Comparison of ENCODE assay signal across 18 cellular contexts in the genomic region with DNA sequence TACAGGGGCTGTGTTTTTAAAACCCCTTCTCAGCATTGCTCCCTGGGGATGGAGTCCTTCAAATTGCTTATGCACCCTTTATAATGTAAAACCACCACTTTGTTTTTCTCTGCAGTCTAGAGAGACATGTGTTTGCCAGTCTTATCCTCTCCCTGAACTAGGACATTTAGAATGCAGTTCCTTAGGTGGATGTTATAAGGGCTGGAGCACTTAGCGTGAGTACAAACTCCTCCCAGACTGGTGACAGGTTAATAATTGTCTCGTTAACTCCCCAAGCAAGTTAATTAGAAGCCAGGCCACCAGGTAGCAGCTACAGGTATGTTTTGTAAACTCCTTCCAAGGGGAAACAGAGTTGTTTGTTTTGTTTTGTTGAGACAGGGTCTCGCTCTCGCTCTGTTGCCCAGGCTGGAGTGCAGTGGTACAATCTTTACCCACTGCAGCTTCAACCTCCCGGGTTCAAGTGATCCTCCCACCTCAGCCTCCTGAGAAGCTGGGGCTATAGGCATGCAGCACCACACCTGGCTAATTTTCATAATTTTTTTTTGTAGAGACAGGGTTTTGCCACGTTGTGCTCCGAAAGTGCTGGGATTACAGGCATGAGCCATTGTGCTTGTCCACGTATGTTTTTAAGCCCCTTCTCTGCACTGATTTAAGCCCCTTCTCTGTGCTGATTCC.
DNase-seq lines count a peak whose midpoint lies in the region; FAIRE-seq and TF ChIP-seq lines count a peak whose summit lies in the region.
"Had no signal": no experiment of that assay in that cellular context is flagged by ENCODE, and none has a peak within 500 bp of the region (broad histone marks: within the 10 kb centered on the region; RNA-seq: fewer than 3 reads in every experiment).

No MANE protein-coding gene starts in this region.

- no peaks in the 10 kb centered on the region for H3K36me3 Mint-ChIP-seq in CD14-positive monocyte
- H3K36me3 Mint-ChIP-seq: activated naive CD4-positive, alpha-beta T cell treated with anti-CD3 and anti-CD28 coated beads, Interleukin-2, amount 50 U/mL, for 24 hours had no signal

- no peak overlapping the region; the same call in 1 of the 2 replicates for H2AFZ ChIP-seq in OCI-LY1 (ENCODE audit: low read length)
- H2AFZ ChIP-seq in trophoblast cell (ENCODE audit: insufficient read depth, low read length, poor library complexity): no peak overlapping the region
- no peak overlapping the region for H2AFZ ChIP-seq in GM23248

- H3K36me3 ChIP-seq in OCI-LY1 (ENCODE audit: insufficient read depth, low read length): no peaks in the 10 kb centered on the region
- H3K36me3 ChIP-seq in trophoblast cell (ENCODE audit: control insufficient read depth in 1 of 2, insufficient read depth in 2 of 2, low read length in 2 of 2): no peaks in the 10 kb centered on the region
- H3K36me3 ChIP-seq in GM23248 (ENCODE audit: low read depth): no peaks in the 10 kb centered on the region
- H3K36me3 ChIP-seq: brain microvascular endothelial cell had no signal

- no peak overlapping the region for H3K4me3 Mint-ChIP-seq in CD14-positive monocyte
- H3K4me3 Mint-ChIP-seq: activated CD4-positive, alpha-beta T cell treated with anti-CD3 and anti-CD28 coated beads for 36 hours; activated naive CD4-positive, alpha-beta T cell treated with anti-CD3 and anti-CD28 coated beads, Interleukin-2, amount 50 U/mL, for 24 hours had no signal

- peak overlapping the region; percentile 43 for H3K4me2 ChIP-seq in OCI-LY1 (ENCODE audit: low read length)
- H3K4me2 ChIP-seq in trophoblast cell (ENCODE audit: low read length): no peak overlapping the region
- no peak overlapping the region for H3K4me2 ChIP-seq in GM23248 (ENCODE audit: unreplicated experiment)

- peaks cover 3% of the 10 kb centered on the region for H3K79me1 ChIP-seq in trophoblast cell (ENCODE audit: low read length)

- no peak for TF ChIP-seq CTCF in OCI-LY1 (IDR thresholded peaks at IDR 0.05; ENCODE audit: low read length)
- TF ChIP-seq CTCF in CD14-positive monocyte (IDR thresholded peaks at IDR 0.05): no peak

- peak overlapping the region; percentile 48 for H3K27ac ChIP-seq in OCI-LY1 (ENCODE audit: low read depth, low read length, poor library complexity, severe bottlenecking)
- H3K27ac ChIP-seq in trophoblast cell (ENCODE audit: low read depth, low read length): no peak overlapping the region
- no peak overlapping the region for H3K27ac ChIP-seq in GM23248
- H3K27ac ChIP-seq: brain microvascular endothelial cell had no signal

- DNase-seq in GM19239 (ENCODE audit: insufficient read length, low spot score): no peak
- peak; percentile 59 for DNase-seq in kidney glomerular epithelial cell (lab: John Stamatoyannopoulos, UW)
- no peak for DNase-seq in trophoblast cell
- DNase-seq in GM23248: no peak
- DNase-seq in CD14-positive monocyte (ENCODE audit: low spot score): no peak
- DNase-seq in HTR-8/SVneo (ENCODE audit: insufficient read length, low spot score): no peak
- no peak for DNase-seq in activated gamma-delta T cell (lab: John Stamatoyannopoulos, UW)
- DNase-seq: activated CD4-positive, alpha-beta T cell treated with anti-CD3 and anti-CD28 coated beads for 36 hours; brain microvascular endothelial cell; DMS153; hypothalamus; NCI-H2081; occipital lobe; T-helper 2 cell had no signal

- H4K12ac ChIP-seq in trophoblast cell (ENCODE audit: low read depth, low read length): no peak overlapping the region

- H3K4ac ChIP-seq in trophoblast cell (ENCODE audit: low read depth, low read length): no peak overlapping the region

- H3K4me3 ChIP-seq in OCI-LY1 (ENCODE audit: low read depth, low read length, poor library complexity, severe bottlenecking) (no peak overlapping the region), trophoblast cell (ENCODE audit: low read depth, low read length) (no peak overlapping the region), GM23248 (no peak overlapping the region)
- H3K4me3 ChIP-seq: skin epidermis had no signal

- H3K23ac ChIP-seq in trophoblast cell (ENCODE audit: low read length): no peak overlapping the region

- H4K91ac ChIP-seq in trophoblast cell (ENCODE audit: low read depth, low read length): peak overlapping the region; percentile 17

- in situ Hi-C loops in GM23248 (cut with MboI): no loop called here

- H4K20me1 ChIP-seq in OCI-LY1 (ENCODE audit: insufficient read depth, low read length): no peaks in the 10 kb centered on the region
- no peaks in the 10 kb centered on the region for H4K20me1 ChIP-seq in GM23248 (ENCODE audit: insufficient read depth)

- no peak overlapping the region for H2AK5ac ChIP-seq in trophoblast cell (ENCODE audit: low read length)

- no peak overlapping the region for H4K8ac ChIP-seq in trophoblast cell (ENCODE audit: low read depth, low read length)

- H3K14ac ChIP-seq in trophoblast cell (ENCODE audit: low read length): no peak overlapping the region

- H3K79me2 ChIP-seq in OCI-LY1 (ENCODE audit: insufficient read depth, low read length) (no peaks in the 10 kb centered on the region), trophoblast cell (ENCODE audit: control insufficient read depth, insufficient read depth, low read length, poor library complexity) (no peaks in the 10 kb centered on the region), GM23248 (ENCODE audit: insufficient read depth) (no peaks in the 10 kb centered on the region)

- intact Hi-C loops in CD14-positive monocyte (cut with micrococcal nuclease): no loop called here

- H2BK120ac ChIP-seq in trophoblast cell (ENCODE audit: insufficient read depth, low read length, poor library complexity): no peak overlapping the region

- no peaks in the 10 kb centered on the region for H3K9me2 ChIP-seq in OCI-LY1 (ENCODE audit: low read depth, low read length)
- H3K9me2 ChIP-seq in GM23248 (ENCODE audit: insufficient read depth): no peaks in the 10 kb centered on the region

- peaks cover 32% of the 10 kb centered on the region for H3K4me1 Mint-ChIP-seq in CD14-positive monocyte

- H3K4me1 ChIP-seq in OCI-LY1 (ENCODE audit: insufficient read depth, low read length, severe bottlenecking) (peaks cover 32% of the 10 kb centered on the region), trophoblast cell (ENCODE audit: control insufficient read depth in 1 of 2, insufficient read depth in 2 of 2, low read length in 2 of 2) (peaks cover 5 to 11% of the 10 kb centered on the region in 2 experiments), GM23248 (ENCODE audit: insufficient read depth) (peaks cover 14% of the 10 kb centered on the region)

- H2BK12ac ChIP-seq in trophoblast cell (ENCODE audit: low read length): no peak overlapping the region

- no peak overlapping the region for H3K18ac ChIP-seq in trophoblast cell (ENCODE audit: low read length)

- peaks cover 0 to 3% (median 0%) of the 10 kb centered on the region in 3 donors for H3K27me3 Mint-ChIP-seq in CD14-positive monocyte (ENCODE audit: low read depth in 3 of 3)
- H3K27me3 Mint-ChIP-seq: activated CD4-positive, alpha-beta T cell treated with anti-CD3 and anti-CD28 coated beads for 36 hours; activated naive CD4-positive, alpha-beta T cell treated with anti-CD3 and anti-CD28 coated beads, Interleukin-2, amount 50 U/mL, for 24 hours; stimulated activated naive CD8-positive, alpha-beta T cell treated with anti-CD3 and anti-CD28 coated beads, Interleukin-15, Interleukin-2, amounts not matched to agents 100 ng/mL and 50 ng/mL, for 24 hours had no signal

- H3K9me3 Mint-ChIP-seq in CD14-positive monocyte: peaks cover 0 to 5% (median 3%) of the 10 kb centered on the region in 7 donors
- H3K9me3 Mint-ChIP-seq: activated naive CD4-positive, alpha-beta T cell treated with anti-CD3 and anti-CD28 coated beads, Interleukin-2, amount 50 U/mL, for 24 hours; stimulated activated naive CD8-positive, alpha-beta T cell treated with anti-CD3 and anti-CD28 coated beads, Interleukin-15, Interleukin-2, amounts not matched to agents 100 ng/mL and 50 ng/mL, for 24 hours had no signal

- H3K9ac ChIP-seq in OCI-LY1 (ENCODE audit: low read length) (peak overlapping the region; percentile 2; the same call in 1 of the 2 replicates), trophoblast cell (ENCODE audit: low read length) (no peak overlapping the region), GM23248 (no peak overlapping the region)

- H3K27me3 ChIP-seq in OCI-LY1 (ENCODE audit: insufficient read depth, low read length) (no peaks in the 10 kb centered on the region), trophoblast cell (ENCODE audit: insufficient read depth, low read length) (no peaks in the 10 kb centered on the region), GM23248 (replicated peaks; ENCODE audit: insufficient read depth) (peaks cover 17% of the 10 kb centered on the region)
- H3K27me3 ChIP-seq: brain microvascular endothelial cell had no signal

- WGBS in trophoblast cell (ENCODE audit: extremely low coverage, insufficient coverage, insufficient read length): no CpG with 5 or more reads among the region's 8 CpGs
- 70 to 77% methylated on average over 8 of the region's 8 CpGs for WGBS in GM23248 (ENCODE audit: low coverage in 1 of 2, low lambda C conversion rate in 2 of 2, missing lambda C conversion rate in 2 of 2), 2 experiments

- no peak overlapping the region for H3K27ac Mint-ChIP-seq in CD14-positive monocyte
- H3K27ac Mint-ChIP-seq: activated CD4-positive, alpha-beta T cell treated with anti-CD3 and anti-CD28 coated beads for 36 hours; activated naive CD4-positive, alpha-beta T cell treated with anti-CD3 and anti-CD28 coated beads, Interleukin-2, amount 50 U/mL, for 24 hours; stimulated activated naive CD8-positive, alpha-beta T cell treated with anti-CD3 and anti-CD28 coated beads, Interleukin-15, Interleukin-2, amounts not matched to agents 100 ng/mL and 50 ng/mL, for 24 hours had no signal

- peaks cover 11% of the 10 kb centered on the region for H3K9me3 ChIP-seq in OCI-LY1 (ENCODE audit: low read length)
- no peaks in the 10 kb centered on the region for H3K9me3 ChIP-seq in trophoblast cell (ENCODE audit: insufficient read depth, low read depth, low read length)
- no peaks in the 10 kb centered on the region for H3K9me3 ChIP-seq in GM23248 (ENCODE audit: low read depth)

- FAIRE-seq in GM19239 (lab: Jason Lieb, UNC) (peak; percentile 82), HTR-8/SVneo (lab: Jason Lieb, UNC) (no peak)

- H3F3A ChIP-seq in OCI-LY1 (ENCODE audit: insufficient read depth, low read length) (0 out of 2 replicates have a peak, but pooled peaks cover 3% of the 10 kb centered on the region), GM23248 (ENCODE audit: insufficient read depth) (peaks cover 18% of the 10 kb centered on the region)

- H2BK5ac ChIP-seq in trophoblast cell (ENCODE audit: low read depth, low read length, poor library complexity): no peak overlapping the region
